In the genomic region with DNA sequence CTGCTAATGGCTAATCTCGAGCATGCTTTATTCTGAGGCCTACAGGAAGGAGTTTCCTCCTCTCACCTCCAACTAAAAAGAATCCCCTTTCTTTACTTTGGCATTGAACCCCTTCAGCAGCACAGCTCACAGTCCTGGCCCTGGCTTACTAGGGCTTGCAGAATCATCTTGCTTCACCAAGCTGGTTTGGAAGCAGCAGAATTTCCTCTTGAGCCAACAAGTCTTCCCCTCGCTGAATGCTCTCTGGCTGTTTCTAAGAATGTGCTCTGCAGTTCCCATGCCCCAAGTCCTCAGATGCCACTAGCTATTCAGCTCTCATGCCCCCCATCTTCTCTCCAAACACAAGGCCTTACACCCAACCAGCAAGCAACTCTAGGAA, we compare ENCODE assay signal across 14 cellular contexts.
DNase-seq lines count a peak whose midpoint lies in the region; ATAC-seq and TF ChIP-seq lines count a peak whose summit lies in the region.
"Had no signal": no experiment of that assay in that cellular context is flagged by ENCODE, and none has a peak within 500 bp of the region (broad histone marks: within the 10 kb centered on the region; RNA-seq: fewer than 3 reads in every experiment).

No MANE protein-coding gene starts in this region.

- H2AK9ac ChIP-seq in IMR-90 (replicated peaks; ENCODE audit: low read depth, low read length, poor library complexity), result no peak overlapping the region

- peaks cover 13% of the 10 kb centered on the region for H3K4me1 Mint-ChIP-seq in endodermal cell

- ATAC-seq in IMR-90 (ENCODE audit: low read depth) (peak; percentile 44), GM21390 (IDR thresholded peaks at IDR 0.05; ENCODE audit: unreplicated experiment) (no peak), HG03097 (IDR thresholded peaks at IDR 0.05; ENCODE audit: low FRiP score, unreplicated experiment) (no peak)
- ATAC-seq: activated T-helper 17 cell treated with anti-CD3 and anti-CD28 coated beads, Interleukin-2, amount 50 U/mL, for 72 hours had no signal

- no peak overlapping the region for H2AFZ ChIP-seq in IMR-90 (replicated peaks; ENCODE audit: low read length, poor library complexity)

- no TSS peak for BruUV-seq in IMR-90 (replicated peaks; lab: Mats Ljungman, UMichigan)

- H3K4me1 ChIP-seq in IMR-90 (ENCODE audit: control insufficient read depth, insufficient read depth, low read length) (no peaks in the 10 kb centered on the region; the same call in 1 of the 2 replicates), endodermal cell (ENCODE audit: control insufficient read depth, insufficient read depth, low read length) (no peaks in the 10 kb centered on the region), thymus (ENCODE audit: control insufficient read depth, insufficient read depth, low read length) (peaks cover 2% of the 10 kb centered on the region)
- H3K4me1 ChIP-seq: SJSA1 had no signal

- no peaks in the 10 kb centered on the region for H3K79me1 ChIP-seq in IMR-90 (ENCODE audit: low read depth in 1 of 2, low read length in 2 of 2)

- no peak for TF ChIP-seq POLR2A in IMR-90 (IDR thresholded peaks at IDR 0.05; ENCODE audit: low read depth, low read length)

- H4K8ac ChIP-seq in IMR-90 (ENCODE audit: low read depth in 2 of 2, low read length in 2 of 2), result no peak overlapping the region

- no peak overlapping the region for H3K4me2 ChIP-seq in IMR-90 (ENCODE audit: low read depth, low read length)

- H3K27ac Mint-ChIP-seq in endodermal cell, result peak overlapping the region; percentile 77
- H3K27ac Mint-ChIP-seq: activated T-helper 17 cell treated with anti-CD3 and anti-CD28 coated beads, Interleukin-2, amount 50 U/mL, for 72 hours had no signal

- H4K5ac ChIP-seq in IMR-90 (ENCODE audit: low read depth, low read length), result no peak overlapping the region

- no peak overlapping the region for H3K18ac ChIP-seq in IMR-90 (ENCODE audit: low read depth, low read length)

- TF ChIP-seq CTCF in IMR-90 (conservative IDR thresholded peaks at IDR 0.05; ENCODE audit: low read depth, low read length) (no peak), endodermal cell (conservative IDR thresholded peaks at IDR 0.05) (no peak)

- no peak overlapping the region for H3K56ac ChIP-seq in IMR-90 (ENCODE audit: extremely low read depth, insufficient read depth, low read length)

- no peak overlapping the region for H2BK15ac ChIP-seq in IMR-90 (ENCODE audit: low read depth, low read length)

- H3K36me3 ChIP-seq in IMR-90 (ENCODE audit: control insufficient read depth, insufficient read depth, low read length) (no peaks in the 10 kb centered on the region), endodermal cell (ENCODE audit: control insufficient read depth, insufficient read depth, low read length) (no peaks in the 10 kb centered on the region), thymus (ENCODE audit: control insufficient read depth, insufficient read depth) (no peaks in the 10 kb centered on the region)
- H3K36me3 ChIP-seq: right lobe of liver, SJSA1 had no signal

- no peak overlapping the region for H4K91ac ChIP-seq in IMR-90 (ENCODE audit: insufficient read depth, low read depth, low read length)

- H2BK20ac ChIP-seq in IMR-90 (ENCODE audit: low read depth, low read length), result no peak overlapping the region

- no peak for TF ChIP-seq RAD21 in IMR-90 (IDR thresholded peaks at IDR 0.05; ENCODE audit: low read length)

- no peak overlapping the region for H3K14ac ChIP-seq in IMR-90 (replicated peaks; ENCODE audit: low read depth, low read length)

- H3K4me3 Mint-ChIP-seq in endodermal cell, result no peak overlapping the region
- H3K4me3 Mint-ChIP-seq: activated T-helper 17 cell treated with anti-CD3 and anti-CD28 coated beads, Interleukin-2, amount 50 U/mL, for 72 hours; stimulated activated naive CD8-positive, alpha-beta T cell treated with anti-CD3 and anti-CD28 coated beads, Interleukin-15, amount 100 ng/mL, for 72 hours had no signal

- no peak overlapping the region for H2BK120ac ChIP-seq in IMR-90 (ENCODE audit: low read depth, low read length)

- H3K4me3 ChIP-seq in IMR-90 (ENCODE audit: insufficient read depth, low read depth, low read length) (no peak overlapping the region), endodermal cell (ENCODE audit: low read length) (no peak overlapping the region), thymus (ENCODE audit: low read length) (no peak overlapping the region)
- H3K4me3 ChIP-seq: right lobe of liver, SJSA1 had no signal

- WGBS in IMR-90 (ENCODE audit: extremely low coverage in 2 of 2, insufficient read length in 1 of 2), 2 experiments, result 55% methylated on average over 2 of the region's 2 CpGs; no CpG with 5 or more reads in 1 of the 2 experiments
- WGBS in endodermal cell (ENCODE audit: insufficient coverage in 1 of 2, insufficient read length in 1 of 2), 2 experiments, result 88 to 100% methylated on average over 1 to 2 of the region's 2 CpGs
- WGBS in thymus, result 90% methylated on average over 2 of the region's 2 CpGs

- H3K9me3 Mint-ChIP-seq in endodermal cell, result peaks cover 10% of the 10 kb centered on the region
- H3K9me3 Mint-ChIP-seq: activated T-helper 17 cell treated with anti-CD3 and anti-CD28 coated beads, Interleukin-2, amount 50 U/mL, for 72 hours; stimulated activated naive CD8-positive, alpha-beta T cell treated with anti-CD3 and anti-CD28 coated beads, Interleukin-15, amount 100 ng/mL, for 72 hours had no signal

- no peak overlapping the region for H3K9ac ChIP-seq in IMR-90 (ENCODE audit: low read depth, low read length)
- no peak overlapping the region for H3K9ac ChIP-seq in endodermal cell (ENCODE audit: extremely low read depth, low read length, poor library complexity, severe bottlenecking)

- no peaks in the 10 kb centered on the region for H3K27me3 Mint-ChIP-seq in endodermal cell (ENCODE audit: insufficient read depth)
- H3K27me3 Mint-ChIP-seq: activated T-helper 17 cell treated with anti-CD3 and anti-CD28 coated beads, Interleukin-2, amount 50 U/mL, for 72 hours; stimulated activated naive CD8-positive, alpha-beta T cell treated with anti-CD3 and anti-CD28 coated beads, Interleukin-15, amount 100 ng/mL, for 72 hours had no signal

- no peaks in the 10 kb centered on the region; the same call in 1 of the 2 replicates for H3K9me1 ChIP-seq in IMR-90 (ENCODE audit: insufficient read depth, low read length)

- H2BK5ac ChIP-seq in IMR-90 (ENCODE audit: low read depth, low read length, poor library complexity, severe bottlenecking), result no peak overlapping the region

- DNase-seq in IMR-90, result no peak
- peak; percentile 48 for DNase-seq in endodermal cell
- DNase-seq in medulla oblongata (ENCODE audit: extremely low spot score), result peak; percentile 35
- no peak for DNase-seq in NCI-H82 treated with DMSO at 0.1 percent for 48 hours (lab: John Stamatoyannopoulos, UW; ENCODE audit: unreplicated experiment)
- DNase-seq: activated CD4-positive, CD25-positive, alpha-beta regulatory T cell treated with anti-CD3 and anti-CD28 coated beads, Interleukin-2, amount 50 U/mL, for 72 hours; kidney; NCI-H69 had no signal

- in situ Hi-C loops in IMR-90 (cut with MboI; ENCODE audit: low sequenced_read_pairs), result no loop called here

- H3K27ac ChIP-seq in IMR-90 (ENCODE audit: insufficient read depth, low read length) (no peak overlapping the region), endodermal cell (ENCODE audit: low read depth, low read length) (no peak overlapping the region), thymus (ENCODE audit: low read depth) (peak overlapping the region; percentile 15)
- H3K27ac ChIP-seq: right lobe of liver, SJSA1 had no signal

- no peaks in the 10 kb centered on the region for H3K27me3 ChIP-seq in IMR-90 (ENCODE audit: control insufficient read depth, insufficient read depth, low read length)
- no peaks in the 10 kb centered on the region for H3K27me3 ChIP-seq in endodermal cell (ENCODE audit: control insufficient read depth, insufficient read depth, low read length, poor library complexity, severe bottlenecking)
- H3K27me3 ChIP-seq in thymus (ENCODE audit: control insufficient read depth, insufficient read depth), result no peaks in the 10 kb centered on the region
- H3K27me3 ChIP-seq: right lobe of liver, SJSA1 had no signal

- CTCF ChIA-PET in IMR-90 (lab: Yijun Ruan, JAX), result interaction anchor here (0.6 to 1.1 kb wide), 2 partner anchors 96 to 229 kb away, joined by 5 to 7 read pairs; no protein-coding TSS in a partner anchor

- no peaks in the 10 kb centered on the region for H3K36me3 Mint-ChIP-seq in endodermal cell (ENCODE audit: low read depth)

- no peak overlapping the region for H3K4ac ChIP-seq in IMR-90 (ENCODE audit: low read depth, low read length)

- intact Hi-C loops in IMR-90 (cut with micrococcal nuclease), result loop anchor here (5.0 to 10.0 kb wide), 3 partner anchors 230 to 300 kb away; partner anchors contain the start of gene NTN1

- dilution Hi-C loops in IMR-90 (cut with HindIII; ENCODE audit: low sequenced_read_pairs, unreplicated experiment), result no loop called here

- H3K9me3 ChIP-seq in IMR-90 (ENCODE audit: control insufficient read depth, insufficient read depth, low read length), result no peaks in the 10 kb centered on the region
- H3K9me3 ChIP-seq in endodermal cell (ENCODE audit: control insufficient read depth, low read length), result no peaks in the 10 kb centered on the region
- no peaks in the 10 kb centered on the region for H3K9me3 ChIP-seq in thymus (ENCODE audit: control insufficient read depth)
- H3K9me3 ChIP-seq: right lobe of liver, SJSA1 had no signal

- H3K23ac ChIP-seq in IMR-90 (ENCODE audit: low read depth, low read length), result no peak overlapping the region

- no peak overlapping the region for H2AK5ac ChIP-seq in IMR-90 (ENCODE audit: low read depth, low read length)

- H4K20me1 ChIP-seq in IMR-90 (ENCODE audit: insufficient read depth, low read length), result no peaks in the 10 kb centered on the region

- POLR2A ChIA-PET in IMR-90 (lab: Charles Lee; ENCODE audit: unreplicated experiment), result no interaction called here

TF ChIP-seq in IMR-90, 13 proteins besides CTCF, POLR2A, EP300 and RAD21:
- TF ChIP-seq CHD1 (IDR thresholded peaks at IDR 0.05; ENCODE audit: low read depth, low read length), result no peak
- no peak for TF ChIP-seq MAZ (IDR thresholded peaks at IDR 0.05; ENCODE audit: borderline replicate concordance, low read depth, low read length)
TF ChIP-seq in IMR-90: peak in this region for 0.

Comparison
In these comparisons a context has a peak if more than half of its experiments do, and no peak if none do; other contexts are left out.
1. DNase-seq: peak in endodermal cell (single experiment) and medulla oblongata (single experiment); none in IMR-90 (single experiment) and NCI-H82 treated with DMSO at 0.1 percent for 48 hours (single experiment).